Comparison of ENCODE assay signal across 14 cellular contexts in genomic region chr7:19112290-19113000, GRCh38. TPM values are rescaled to one million over a fixed set of nuclear protein-coding genes. Genes with fewer than 3 reads are reported as not detected.
A peak's percentile ranks its signal among the peaks of the same experiment; 100 is the strongest.
DNase-seq lines count a peak whose midpoint lies in the region; TF ChIP-seq lines count a peak whose summit lies in the region.
"Had no signal": no experiment of that assay in that cellular context is flagged by ENCODE, and none has a peak within 500 bp of the region (broad histone marks: within the 10 kb centered on the region; RNA-seq: fewer than 3 reads in every experiment).

No MANE protein-coding gene starts in this region.

- H3K4me3 ChIP-seq in HUES64 (ENCODE audit: low read length): peak overlapping the region; percentile 30
- H3K4me3 ChIP-seq in lower leg skin (ENCODE audit: low read depth, poor library complexity, severe bottlenecking): no peak overlapping the region
- peak overlapping the region; percentile 36 to 37 for H3K4me3 ChIP-seq in tibial artery
- no peak overlapping the region for H3K4me3 ChIP-seq in colonic mucosa
- H3K4me3 ChIP-seq: HAP-1 had no signal

- WGBS in HUES64: 1% methylated on average over 41 of the region's 41 CpGs
- WGBS in lower leg skin, 2 donors: 10 to 13% methylated on average over 26 to 35 of the region's 41 CpGs

- H3K9ac ChIP-seq in HUES64 (ENCODE audit: low read depth, low read length): no peak overlapping the region
- H3K9ac ChIP-seq in colonic mucosa (ENCODE audit: low read depth in 2 of 2, low read length in 2 of 2): no peak overlapping the region

- peaks cover 43% of the 10 kb centered on the region for H3K4me1 ChIP-seq in HUES64 (ENCODE audit: insufficient read depth, low read length)
- H3K4me1 ChIP-seq in tibial artery: peaks cover 0 to 19% (median 13%) of the 10 kb centered on the region in 4 donors
- H3K4me1 ChIP-seq in colonic mucosa: no peaks in the 10 kb centered on the region
- H3K4me1 ChIP-seq: HAP-1 had no signal

- H3K9me3 ChIP-seq in HUES64 (ENCODE audit: insufficient read depth, low read depth, low read length) (no peaks in the 10 kb centered on the region), tibial artery (no peaks in the 10 kb centered on the region), colonic mucosa (no peaks in the 10 kb centered on the region)
- H3K9me3 ChIP-seq: HAP-1, upper lobe of left lung had no signal

- no peaks in the 10 kb centered on the region for H3K36me3 ChIP-seq in HUES64 (ENCODE audit: insufficient read depth, low read length)
- H3K36me3 ChIP-seq in tibial artery: no peaks in the 10 kb centered on the region
- H3K36me3 ChIP-seq in colonic mucosa: no peaks in the 10 kb centered on the region
- H3K36me3 ChIP-seq: HAP-1, upper lobe of left lung had no signal

- no peak overlapping the region for H3K27ac ChIP-seq in HUES64 (ENCODE audit: low read depth, low read length)
- H3K27ac ChIP-seq in tibial artery: peak overlapping the region in 1 of 2 donors; percentile 46
- H3K27ac ChIP-seq in colonic mucosa: no peak overlapping the region
- H3K27ac ChIP-seq: upper lobe of left lung had no signal

- no peak for TF ChIP-seq POLR2A in lower leg skin (IDR thresholded peaks at IDR 0.05)

- peak; percentile 84 for DNase-seq in dedifferentiated amniotic fluid mesenchymal stem cell (ENCODE audit: extremely low spot score)
- peak; percentile 26 to 87 for DNase-seq in lower leg skin (ENCODE audit: low spot score in 2 of 2)
- no peak for DNase-seq in tibial artery
- DNase-seq in colonic mucosa: no peak
- DNase-seq in D341Med (ENCODE audit: low spot score): no peak
- DNase-seq in activated CD8-positive, alpha-beta memory T cell treated with anti-CD3 and anti-CD28 coated beads, Interleukin-2, amount 50 U/mL, for 4 hours: no peak
- DNase-seq: activated CD8-positive, alpha-beta T cell treated with anti-CD3 and anti-CD28 coated beads, Interleukin-2, amount 10 ng/mL, durations not matched to agents 7 days and 5 days; amygdala; hippocampal formation; naive thymus-derived CD8-positive, alpha-beta T cell; NCI-H1048 had no signal

- intact Hi-C loops in lower leg skin (cut with DNase I; ENCODE audit: low total_unique reads): no loop called here
- intact Hi-C loops in tibial artery (cut with DNase I; ENCODE audit: low total_unique reads): no loop called here
- intact Hi-C loops in colonic mucosa (cut with DNase I): no loop called here

- H3K27me3 ChIP-seq in HUES64 (ENCODE audit: insufficient read depth, low read length): peaks cover 99% of the 10 kb centered on the region
- peaks cover 0 to 48% of the 10 kb centered on the region in 2 donors for H3K27me3 ChIP-seq in tibial artery
- peaks cover 61% of the 10 kb centered on the region for H3K27me3 ChIP-seq in colonic mucosa

- TF ChIP-seq CTCF in lower leg skin (IDR thresholded peaks at IDR 0.05) (no peak), tibial artery (IDR thresholded peaks at IDR 0.05) (no peak), colonic mucosa (IDR thresholded peaks at IDR 0.05) (no peak)

RNA-seq across cellular contexts. Expression of gene TWIST1, which starts 5.0 kb away (rescaled TPM):
- 3.5 TPM for polyA plus RNA-seq in HUES64 (2013, experiment 1 of 2)
- polyA plus RNA-seq in HUES64 (2013, experiment 2 of 2): 2.6 TPM
- total RNA-seq in lower leg skin (10 to 100 TPM; 10.6 to 26.4 (median 19.7) TPM), colonic mucosa (under 1 TPM in 1 of 2 donors, not detected in 1; 0.77 TPM)
- total RNA-seq: activated CD8-positive, alpha-beta T cell treated with anti-CD3 and anti-CD28 coated beads, Interleukin-2, amount 10 ng/mL, durations not matched to agents 7 days and 5 days; naive thymus-derived CD8-positive, alpha-beta T cell had no signal
- polyA plus RNA-seq: naive thymus-derived CD8-positive, alpha-beta T cell had no signal

RNA-seq across cellular contexts. Expression of gene FERD3L, which starts 32.8 kb away (rescaled TPM):
- not detected for polyA plus RNA-seq in HUES64 (2013, experiment 1 of 2)
- polyA plus RNA-seq in HUES64 (2013, experiment 2 of 2): not detected
- not detected for total RNA-seq in lower leg skin
- total RNA-seq in colonic mucosa: not detected
- total RNA-seq: activated CD8-positive, alpha-beta T cell treated with anti-CD3 and anti-CD28 coated beads, Interleukin-2, amount 10 ng/mL, durations not matched to agents 7 days and 5 days; naive thymus-derived CD8-positive, alpha-beta T cell; upper lobe of left lung had no signal
- polyA plus RNA-seq: naive thymus-derived CD8-positive, alpha-beta T cell had no signal

Comparison
In these comparisons a context has a peak if more than half of its experiments do, and no peak if none do; other contexts are left out.
1. H3K4me3 ChIP-seq: peak in HUES64 (single experiment) and tibial artery (2 of 2); none in lower leg skin (single experiment) and colonic mucosa (single experiment).
2. DNase-seq: peak in dedifferentiated amniotic fluid mesenchymal stem cell (single experiment) and lower leg skin (2 of 2); none in tibial artery (0 of 2), colonic mucosa (single experiment), D341Med (single experiment) and activated CD8-positive, alpha-beta memory T cell treated with anti-CD3 and anti-CD28 coated beads, Interleukin-2, amount 50 U/mL, for 4 hours (single experiment).
3. RNA of gene TWIST1, which starts 5.0 kb away (total RNA-seq): 10.6 to 26.4 TPM in lower leg skin; 0.77 TPM in colonic mucosa; every median in the first group is over 4 times any median in the second.